Comparison of ENCODE assay signal across 12 cellular contexts in genomic region chr11:36155770-36156485, GRCh38.
DNase-seq lines count a peak whose midpoint lies in the region; ATAC-seq and TF ChIP-seq lines count a peak whose summit lies in the region.
"Had no signal": no experiment of that assay in that cellular context is flagged by ENCODE, and none has a peak within 500 bp of the region (broad histone marks: within the 10 kb centered on the region; RNA-seq: fewer than 3 reads in every experiment).

No MANE protein-coding gene starts in this region.

- no peak overlapping the region for H3K27ac Mint-ChIP-seq in activated naive CD8-positive, alpha-beta T cell treated with anti-CD3 and anti-CD28 coated beads for 36 hours
- H3K27ac Mint-ChIP-seq: stimulated activated memory B cell treated with anti-CD40 and anti-IgM and Interleukin-4, amounts not matched to agents 10 μg/mL and 1 μg/mL and 100 μg/mL, for 72 hours had no signal

- no peaks in the 10 kb centered on the region for H3K9me3 Mint-ChIP-seq in activated naive CD8-positive, alpha-beta T cell treated with anti-CD3 and anti-CD28 coated beads for 36 hours
- H3K9me3 Mint-ChIP-seq: stimulated activated memory B cell treated with anti-CD40 and anti-IgM and Interleukin-4, amounts not matched to agents 10 μg/mL and 1 μg/mL and 100 μg/mL, for 72 hours had no signal

- H3K27me3 Mint-ChIP-seq in activated naive CD8-positive, alpha-beta T cell treated with anti-CD3 and anti-CD28 coated beads for 36 hours, result peaks cover 17% of the 10 kb centered on the region

- H3K27ac ChIP-seq in RWPE2 (ENCODE audit: poor library complexity, severe bottlenecking), result peak overlapping the region; percentile 61
- H3K27ac ChIP-seq in prostate gland, result peak overlapping the region; percentile 5 to 24
- H3K27ac ChIP-seq: ascending aorta had no signal

- WGBS in prostate gland, result 84% methylated on average over 9 of the region's 9 CpGs

- no peaks in the 10 kb centered on the region for H3K4me1 Mint-ChIP-seq in activated naive CD8-positive, alpha-beta T cell treated with anti-CD3 and anti-CD28 coated beads for 36 hours
- H3K4me1 Mint-ChIP-seq: stimulated activated memory B cell treated with anti-CD40 and anti-IgM and Interleukin-4, amounts not matched to agents 10 μg/mL and 1 μg/mL and 100 μg/mL, for 72 hours had no signal

- no peak for TF ChIP-seq POLR2A in prostate gland (IDR thresholded peaks at IDR 0.05)

- peak; percentile 63 for ATAC-seq in RWPE2 (ENCODE audit: low read depth)
- ATAC-seq: stimulated activated memory B cell treated with anti-CD40 and anti-IgM and Interleukin-4, amounts not matched to agents 10 μg/mL and 1 μg/mL and 100 μg/mL, for 72 hours had no signal

- no peaks in the 10 kb centered on the region for H3K27me3 ChIP-seq in RWPE2 (ENCODE audit: insufficient read depth, poor library complexity, severe bottlenecking)
- H3K27me3 ChIP-seq in prostate gland (replicated peaks; ENCODE audit: insufficient read depth), result no peaks in the 10 kb centered on the region
- H3K27me3 ChIP-seq: ascending aorta had no signal

- no peaks in the 10 kb centered on the region for H3K36me3 Mint-ChIP-seq in activated naive CD8-positive, alpha-beta T cell treated with anti-CD3 and anti-CD28 coated beads for 36 hours
- H3K36me3 Mint-ChIP-seq: stimulated activated memory B cell treated with anti-CD40 and anti-IgM and Interleukin-4, amounts not matched to agents 10 μg/mL and 1 μg/mL and 100 μg/mL, for 72 hours had no signal

- no peak overlapping the region for H3K4me3 ChIP-seq in RWPE2 (ENCODE audit: severe bottlenecking)
- no peak overlapping the region for H3K4me3 ChIP-seq in fibroblast of mammary gland (ENCODE audit: control insufficient read depth, low read depth, low read length)
- H3K4me3 ChIP-seq in prostate gland, result no peak overlapping the region
- H3K4me3 ChIP-seq: ascending aorta had no signal

- no peak overlapping the region for H3K4me3 Mint-ChIP-seq in activated naive CD8-positive, alpha-beta T cell treated with anti-CD3 and anti-CD28 coated beads for 36 hours
- H3K4me3 Mint-ChIP-seq: stimulated activated memory B cell treated with anti-CD40 and anti-IgM and Interleukin-4, amounts not matched to agents 10 μg/mL and 1 μg/mL and 100 μg/mL, for 72 hours had no signal

- H3K4me1 ChIP-seq in RWPE2 (ENCODE audit: insufficient read depth, poor library complexity, severe bottlenecking) (peaks cover 25% of the 10 kb centered on the region), prostate gland (replicated peaks) (no peaks in the 10 kb centered on the region)
- H3K4me1 ChIP-seq: ascending aorta had no signal

- H3K9me3 ChIP-seq in RWPE2 (ENCODE audit: severe bottlenecking) (no peaks in the 10 kb centered on the region), prostate gland (no peaks in the 10 kb centered on the region)
- H3K9me3 ChIP-seq: ascending aorta had no signal

- peak; percentile 89 for DNase-seq in G401 (ENCODE audit: low spot score)
- no peak for DNase-seq in RWPE2 (ENCODE audit: low spot score)
- DNase-seq in fibroblast of mammary gland (ENCODE audit: low read depth), result peak; percentile 75
- no peak for DNase-seq in prostate gland (ENCODE audit: low spot score)
- DNase-seq in activated naive CD8-positive, alpha-beta T cell treated with anti-CD3 and anti-CD28 coated beads for 36 hours, result no peak
- no peak for DNase-seq in stimulated activated CD4-positive, alpha-beta T cell treated with anti-CD3 and anti-CD28 coated beads, Interleukin-4, amount 100 ng/mL, for 24 hours
- DNase-seq in DMS79 treated with DMSO at 0.1 percent for 48 hours (lab: John Stamatoyannopoulos, UW), result no peak
- no peak for DNase-seq in middle frontal gyrus (ENCODE audit: extremely low spot score, low spot score)
- DNase-seq: activated CD4-positive, alpha-beta T cell treated with anti-CD3 and anti-CD28 coated beads for 4 hours; right cardiac atrium had no signal

- in situ Hi-C loops in G401 (cut with HindIII; ENCODE audit: low sequenced_read_pairs), result no loop called here

- intact Hi-C loops in prostate gland (cut with DNase I), result no loop called here

- peak; percentile 18 for TF ChIP-seq CTCF in RWPE2 (IDR thresholded peaks at IDR 0.05; ENCODE audit: poor library complexity, severe bottlenecking)
- TF ChIP-seq CTCF in fibroblast of mammary gland (conservative IDR thresholded peaks at IDR 0.05; ENCODE audit: control insufficient read depth, insufficient read depth, low read depth, low read length), result peak; percentile 12
- TF ChIP-seq CTCF in prostate gland (IDR thresholded peaks at IDR 0.05), result no peak

- H3K36me3 ChIP-seq in RWPE2 (ENCODE audit: low read depth) (no peaks in the 10 kb centered on the region), prostate gland (no peaks in the 10 kb centered on the region)
- H3K36me3 ChIP-seq: ascending aorta had no signal

Comparison
In these comparisons a context has a peak if more than half of its experiments do, and no peak if none do; other contexts are left out.
1. DNase-seq: peak in G401 (single experiment) and fibroblast of mammary gland (single experiment); none in RWPE2 (single experiment), prostate gland (single experiment), activated naive CD8-positive, alpha-beta T cell treated with anti-CD3 and anti-CD28 coated beads for 36 hours (single experiment), stimulated activated CD4-positive, alpha-beta T cell treated with anti-CD3 and anti-CD28 coated beads, Interleukin-4, amount 100 ng/mL, for 24 hours (single experiment), DMS79 treated with DMSO at 0.1 percent for 48 hours (single experiment) and middle frontal gyrus (single experiment).
2. CTCF ChIP-seq: peak in RWPE2 (single experiment) and fibroblast of mammary gland (single experiment); none in prostate gland (0 of 4).